In genomic region chr2:239257511-239257937, GRCh38 we compare ENCODE assay signal across 9 cellular contexts.
A peak's percentile ranks its signal among the peaks of the same experiment; 100 is the strongest.
DNase-seq lines count a peak whose midpoint lies in the region; ATAC-seq and TF ChIP-seq lines count a peak whose summit lies in the region.
"Had no signal": no experiment of that assay in that cellular context is flagged by ENCODE, and none has a peak within 500 bp of the region (broad histone marks: within the 10 kb centered on the region; RNA-seq: fewer than 3 reads in every experiment).

No MANE protein-coding gene starts in this region.

- intact Hi-C loops in CD4-positive, alpha-beta T cell (cut with DNase I, micrococcal nuclease): loop anchor here in 1 of 2 experiments (5.0 kb wide), 2 partner anchors 35 to 40 kb away; no protein-coding TSS in a partner anchor
- intact Hi-C loops in activated CD8-positive, alpha-beta T cell treated with anti-CD3 and anti-CD28 coated beads for 36 hours (cut with micrococcal nuclease): loop anchor here (10.0 kb wide), 1 partner anchor 113 kb away; no protein-coding TSS in a partner anchor

- H3K36me3 ChIP-seq in kidney epithelial cell (ENCODE audit: control insufficient read depth, insufficient read depth, low read length): no peaks in the 10 kb centered on the region

- no peak for TF ChIP-seq CTCF in CD4-positive, alpha-beta T cell (IDR thresholded peaks at IDR 0.05)
- no peak for TF ChIP-seq CTCF in activated CD8-positive, alpha-beta T cell treated with anti-CD3 and anti-CD28 coated beads for 36 hours (IDR thresholded peaks at IDR 0.05)
- TF ChIP-seq CTCF in kidney epithelial cell (IDR thresholded peaks at IDR 0.05; ENCODE audit: insufficient read depth, low read length, poor library complexity, severe bottlenecking): no peak

- H3K9me3 Mint-ChIP-seq in CD4-positive, alpha-beta T cell: peaks cover 8% of the 10 kb centered on the region
- H3K9me3 Mint-ChIP-seq in activated CD8-positive, alpha-beta T cell treated with anti-CD3 and anti-CD28 coated beads for 36 hours: peaks cover 10% of the 10 kb centered on the region

- no peak overlapping the region for H3K4me3 ChIP-seq in kidney epithelial cell (ENCODE audit: low read depth, low read length)

- POLR2A ChIA-PET in CD4-positive, alpha-beta T cell (lab: Charles Lee): interaction anchor here (1.0 kb wide), 1 partner anchor 25 kb away, joined by 3 read pairs; no protein-coding TSS in a partner anchor
- POLR2A ChIA-PET in activated CD8-positive, alpha-beta T cell treated with anti-CD3 and anti-CD28 coated beads for 36 hours (lab: Charles Lee): no interaction called here

- H3K27ac ChIP-seq in CD4-positive, alpha-beta T cell (ENCODE audit: low read depth, low read length): no peak overlapping the region

- DNase-seq in CD4-positive, alpha-beta T cell: no peak
- DNase-seq in HuH-7 (ENCODE audit: low spot score): peak; percentile 44
- peak; percentile 63 for DNase-seq in activated CD8-positive, alpha-beta T cell treated with anti-CD3 and anti-CD28 coated beads for 36 hours
- peak; percentile 78 for DNase-seq in kidney epithelial cell (ENCODE audit: low read depth)
- no peak for DNase-seq in NCI-H1417 treated with DMSO at 0.1 percent for 48 hours (lab: John Stamatoyannopoulos, UW)
- no peak for DNase-seq in HK-2 (ENCODE audit: unreplicated experiment)
- DNase-seq in NCI-H146 (lab: John Stamatoyannopoulos, UW): no peak

- no peaks in the 10 kb centered on the region for H3K9me3 ChIP-seq in CD4-positive, alpha-beta T cell (ENCODE audit: control insufficient read depth, low read length)

- H3K4me3 Mint-ChIP-seq in CD4-positive, alpha-beta T cell: peak overlapping the region; percentile 62
- no peak overlapping the region for H3K4me3 Mint-ChIP-seq in activated CD8-positive, alpha-beta T cell treated with anti-CD3 and anti-CD28 coated beads for 36 hours

- no peaks in the 10 kb centered on the region for H3K27me3 Mint-ChIP-seq in CD4-positive, alpha-beta T cell
- H3K27me3 Mint-ChIP-seq in activated CD8-positive, alpha-beta T cell treated with anti-CD3 and anti-CD28 coated beads for 36 hours: no peaks in the 10 kb centered on the region

- no peaks in the 10 kb centered on the region for H3K27me3 ChIP-seq in CD4-positive, alpha-beta T cell (ENCODE audit: control insufficient read depth, insufficient read depth, low read length)
- H3K27me3 ChIP-seq in kidney epithelial cell (ENCODE audit: control insufficient read depth, insufficient read depth, low read length): no peaks in the 10 kb centered on the region

- H3K4me1 Mint-ChIP-seq in CD4-positive, alpha-beta T cell (ENCODE audit: low read depth): peaks cover 94% of the 10 kb centered on the region
- peaks cover 86% of the 10 kb centered on the region for H3K4me1 Mint-ChIP-seq in activated CD8-positive, alpha-beta T cell treated with anti-CD3 and anti-CD28 coated beads for 36 hours (ENCODE audit: low read depth)

- H3K36me3 Mint-ChIP-seq in CD4-positive, alpha-beta T cell (ENCODE audit: low read depth): peaks cover 19% of the 10 kb centered on the region
- peaks cover 5% of the 10 kb centered on the region for H3K36me3 Mint-ChIP-seq in activated CD8-positive, alpha-beta T cell treated with anti-CD3 and anti-CD28 coated beads for 36 hours (ENCODE audit: low read depth)

- ATAC-seq in CD4-positive, alpha-beta T cell (ENCODE audit: poor library complexity): peak; percentile 35
- peak; percentile 68 for ATAC-seq in activated CD8-positive, alpha-beta T cell treated with anti-CD3 and anti-CD28 coated beads for 36 hours
- no peak for ATAC-seq in GM18873 (IDR thresholded peaks at IDR 0.05; ENCODE audit: low FRiP score, unreplicated experiment)
- ATAC-seq: Panc1 had no signal

- CTCF ChIA-PET in CD4-positive, alpha-beta T cell (lab: Charles Lee): interaction anchor here (1.4 kb wide), 1 partner anchor 10 kb away, joined by 6 read pairs; no protein-coding TSS in a partner anchor
- CTCF ChIA-PET in activated CD8-positive, alpha-beta T cell treated with anti-CD3 and anti-CD28 coated beads for 36 hours (lab: Charles Lee): interaction anchor here (0.7 to 1.5 kb wide), 3 partner anchors 11 to 47 kb away, joined by 3 read pairs; no protein-coding TSS in a partner anchor

- peak overlapping the region; percentile 85 for H3K27ac Mint-ChIP-seq in CD4-positive, alpha-beta T cell
- H3K27ac Mint-ChIP-seq in activated CD8-positive, alpha-beta T cell treated with anti-CD3 and anti-CD28 coated beads for 36 hours: peak overlapping the region; percentile 91

Comparison
In these comparisons a context has a peak if more than half of its experiments do, and no peak if none do; other contexts are left out.
1. DNase-seq: peak in HuH-7 (single experiment), activated CD8-positive, alpha-beta T cell treated with anti-CD3 and anti-CD28 coated beads for 36 hours (single experiment) and kidney epithelial cell (single experiment); none in CD4-positive, alpha-beta T cell (0 of 10), NCI-H1417 treated with DMSO at 0.1 percent for 48 hours (single experiment), HK-2 (single experiment) and NCI-H146 (single experiment).